In genomic region chr2:113891265-113891959, GRCh38 we compare ENCODE assay signal across 9 cellular contexts. TPM values are rescaled to one million over a fixed set of nuclear protein-coding genes. Genes with fewer than 3 reads are reported as not detected.
DNase-seq lines count a peak whose midpoint lies in the region; ATAC-seq and TF ChIP-seq lines count a peak whose summit lies in the region.
"Had no signal": no experiment of that assay in that cellular context is flagged by ENCODE, and none has a peak within 500 bp of the region (broad histone marks: within the 10 kb centered on the region; RNA-seq: fewer than 3 reads in every experiment).

No MANE protein-coding gene starts in this region.

- H3K4me1 Mint-ChIP-seq in activated CD4-positive, alpha-beta memory T cell treated with anti-CD3 and anti-CD28 coated beads, Interleukin-2, amount 10 ng/mL, durations not matched to agents 7 days and 5 days = peaks cover 72% of the 10 kb centered on the region
- peaks cover 75% of the 10 kb centered on the region for H3K4me1 Mint-ChIP-seq in stimulated activated effector memory CD8-positive, alpha-beta T cell treated with anti-CD3 and anti-CD28 coated beads, Interleukin-12 subunit alpha, Interleukin-12 subunit beta, amount 100 ng/mL, for 72 hours

- no peaks in the 10 kb centered on the region for H3K9me2 ChIP-seq in hepatocyte (replicated peaks; ENCODE audit: insufficient read depth)

- no peaks in the 10 kb centered on the region for H3K27me3 ChIP-seq in hepatocyte

- H3K4me3 ChIP-seq in hepatocyte = peak overlapping the region; percentile 51

- H3K27ac ChIP-seq in hepatocyte = peak overlapping the region; percentile 98

- peaks cover 79% of the 10 kb centered on the region for H3K36me3 Mint-ChIP-seq in activated CD4-positive, alpha-beta memory T cell treated with anti-CD3 and anti-CD28 coated beads, Interleukin-2, amount 10 ng/mL, durations not matched to agents 7 days and 5 days (ENCODE audit: low read depth)
- peaks cover 71% of the 10 kb centered on the region for H3K36me3 Mint-ChIP-seq in stimulated activated effector memory CD8-positive, alpha-beta T cell treated with anti-CD3 and anti-CD28 coated beads, Interleukin-12 subunit alpha, Interleukin-12 subunit beta, amount 100 ng/mL, for 72 hours

- no peaks in the 10 kb centered on the region for H3K36me3 ChIP-seq in hepatocyte (replicated peaks; ENCODE audit: insufficient read depth, low read depth)

- H3K79me2 ChIP-seq in hepatocyte = peaks cover 75% of the 10 kb centered on the region

- H4K20me1 ChIP-seq in hepatocyte (ENCODE audit: insufficient read depth, poor library complexity, severe bottlenecking) = peaks cover 41% of the 10 kb centered on the region

- WGBS in hepatocyte (ENCODE audit: low lambda C conversion rate, missing lambda C conversion rate) = 2% methylated on average over 5 of the region's 5 CpGs

- H3K9me3 Mint-ChIP-seq in activated CD4-positive, alpha-beta memory T cell treated with anti-CD3 and anti-CD28 coated beads, Interleukin-2, amount 10 ng/mL, durations not matched to agents 7 days and 5 days = no peaks in the 10 kb centered on the region
- no peaks in the 10 kb centered on the region for H3K9me3 Mint-ChIP-seq in stimulated activated effector memory CD8-positive, alpha-beta T cell treated with anti-CD3 and anti-CD28 coated beads, Interleukin-12 subunit alpha, Interleukin-12 subunit beta, amount 100 ng/mL, for 72 hours

- H3K27ac Mint-ChIP-seq in activated CD4-positive, alpha-beta memory T cell treated with anti-CD3 and anti-CD28 coated beads, Interleukin-2, amount 10 ng/mL, durations not matched to agents 7 days and 5 days = peak overlapping the region; percentile 98
- peak overlapping the region; percentile 88 for H3K27ac Mint-ChIP-seq in stimulated activated effector memory CD8-positive, alpha-beta T cell treated with anti-CD3 and anti-CD28 coated beads, Interleukin-12 subunit alpha, Interleukin-12 subunit beta, amount 100 ng/mL, for 72 hours

- H3K4me3 Mint-ChIP-seq in activated CD4-positive, alpha-beta memory T cell treated with anti-CD3 and anti-CD28 coated beads, Interleukin-2, amount 10 ng/mL, durations not matched to agents 7 days and 5 days = peak overlapping the region; percentile 99
- peak overlapping the region; percentile 76 for H3K4me3 Mint-ChIP-seq in stimulated activated effector memory CD8-positive, alpha-beta T cell treated with anti-CD3 and anti-CD28 coated beads, Interleukin-12 subunit alpha, Interleukin-12 subunit beta, amount 100 ng/mL, for 72 hours

- H3K4me1 ChIP-seq in hepatocyte (ENCODE audit: insufficient read depth) = peaks cover 33% of the 10 kb centered on the region

- no peaks in the 10 kb centered on the region for H3K27me3 Mint-ChIP-seq in activated CD4-positive, alpha-beta memory T cell treated with anti-CD3 and anti-CD28 coated beads, Interleukin-2, amount 10 ng/mL, durations not matched to agents 7 days and 5 days

- POLR2A ChIA-PET in activated CD4-positive, alpha-beta memory T cell treated with anti-CD3 and anti-CD28 coated beads, Interleukin-2, amount 10 ng/mL, durations not matched to agents 7 days and 5 days (lab: Charles Lee) = interaction anchor here (0.9 to 7.2 kb wide), 4 partner anchors 14 to 136 kb away, joined by 3 to 113 read pairs (median 42); partner anchors contain the start of gene SLC35F5

- DNase-seq in DMS 273 (lab: John Stamatoyannopoulos, UW; ENCODE audit: unreplicated experiment) (peak; percentile 20), DMS 273 treated with DMSO at 0.1 percent for 48 hours (lab: John Stamatoyannopoulos, UW) (no peak), hepatocyte (ENCODE audit: low spot score) (no peak), nucleus accumbens (lab: John Stamatoyannopoulos, UW) (no peak)
- no peak for DNase-seq in activated CD4-positive, alpha-beta memory T cell treated with anti-CD3 and anti-CD28 coated beads, Interleukin-2, amount 10 ng/mL, durations not matched to agents 7 days and 5 days
- no peak for DNase-seq in stimulated activated effector memory CD8-positive, alpha-beta T cell treated with anti-CD3 and anti-CD28 coated beads, Interleukin-12 subunit alpha, Interleukin-12 subunit beta, amount 100 ng/mL, for 72 hours (ENCODE audit: low spot score in 2 of 2)
- DNase-seq in stimulated activated naive CD4-positive, alpha-beta T cell treated with Interleukin-2 at 50 U/mL for 16 hours (lab: John Stamatoyannopoulos, UW) = no peak
- DNase-seq: 8988T had no signal

- CTCF ChIA-PET in activated CD4-positive, alpha-beta memory T cell treated with anti-CD3 and anti-CD28 coated beads, Interleukin-2, amount 10 ng/mL, durations not matched to agents 7 days and 5 days (lab: Charles Lee) = interaction anchor here (0.6 kb wide), 1 partner anchor 15 kb away, joined by 3 read pairs; no protein-coding TSS in a partner anchor

- no peak for TF ChIP-seq CTCF in hepatocyte (IDR thresholded peaks at IDR 0.05; ENCODE audit: poor library complexity)

- peak overlapping the region; percentile 73 for H3K4me2 ChIP-seq in hepatocyte

- H3K9me3 ChIP-seq in hepatocyte (ENCODE audit: low read depth) = no peaks in the 10 kb centered on the region

- H2AFZ ChIP-seq in hepatocyte = no peak overlapping the region

- no peak for ATAC-seq in stimulated activated effector memory CD8-positive, alpha-beta T cell treated with anti-CD3 and anti-CD28 coated beads, Interleukin-12 subunit alpha, Interleukin-12 subunit beta, amount 100 ng/mL, for 72 hours
- ATAC-seq in GM19035 (IDR thresholded peaks at IDR 0.05; ENCODE audit: unreplicated experiment) = no peak

RNA-seq across cellular contexts. Expression of gene ACTR3, which starts 1.5 kb away (rescaled TPM):
- total RNA-seq in activated CD4-positive, alpha-beta memory T cell treated with anti-CD3 and anti-CD28 coated beads, Interleukin-2, amount 10 ng/mL, durations not matched to agents 7 days and 5 days = 100 to 1,000 TPM; 580 to 592 TPM
- 180 and 194 TPM in 2 replicates for total RNA-seq in hepatocyte
- polyA plus RNA-seq in hepatocyte = 119 and 140 TPM in 2 replicates
